In the genomic region with DNA sequence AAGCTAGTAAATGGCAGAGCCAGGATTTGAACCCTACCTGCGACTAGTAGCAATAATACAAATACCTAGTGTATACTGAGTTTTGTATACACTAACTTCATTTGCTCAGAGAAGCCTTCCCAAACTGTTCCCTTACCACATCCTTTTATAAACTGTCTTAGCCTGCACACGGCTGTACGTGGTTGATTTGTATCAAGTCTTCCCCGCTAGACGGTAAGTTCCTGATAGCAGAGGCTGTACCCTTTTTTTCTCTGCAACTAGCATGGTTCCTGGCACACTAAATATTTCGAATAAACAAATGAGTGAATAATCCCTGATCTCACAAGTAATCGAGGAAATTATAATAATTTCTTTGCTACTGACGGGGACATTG, we compare ENCODE assay signal across 1 cellular context.
TF ChIP-seq lines count a peak whose summit lies in the region.

No MANE protein-coding gene starts in this region.

TF ChIP-seq in HepG2, 621 proteins besides CTCF, POLR2A, EP300 and RAD21:
- TF ChIP-seq CC2D1A (CRISPR knock-in tag; IDR thresholded peaks at IDR 0.05) = 0 out of 2 replicates have a peak, but pooled peaks have one; percentile 6
- TF ChIP-seq ARID2 (CRISPR knock-in tag; IDR thresholded peaks at IDR 0.05; ENCODE audit: borderline replicate concordance) = 0 out of 2 replicates have a peak, but pooled peaks have one; percentile 10
- TF ChIP-seq ZNF224 (CRISPR knock-in tag; IDR thresholded peaks at IDR 0.05) = no peak
- no peak for TF ChIP-seq TRIM24 (CRISPR knock-in tag; IDR thresholded peaks at IDR 0.05)
- TF ChIP-seq, protein P1, sequence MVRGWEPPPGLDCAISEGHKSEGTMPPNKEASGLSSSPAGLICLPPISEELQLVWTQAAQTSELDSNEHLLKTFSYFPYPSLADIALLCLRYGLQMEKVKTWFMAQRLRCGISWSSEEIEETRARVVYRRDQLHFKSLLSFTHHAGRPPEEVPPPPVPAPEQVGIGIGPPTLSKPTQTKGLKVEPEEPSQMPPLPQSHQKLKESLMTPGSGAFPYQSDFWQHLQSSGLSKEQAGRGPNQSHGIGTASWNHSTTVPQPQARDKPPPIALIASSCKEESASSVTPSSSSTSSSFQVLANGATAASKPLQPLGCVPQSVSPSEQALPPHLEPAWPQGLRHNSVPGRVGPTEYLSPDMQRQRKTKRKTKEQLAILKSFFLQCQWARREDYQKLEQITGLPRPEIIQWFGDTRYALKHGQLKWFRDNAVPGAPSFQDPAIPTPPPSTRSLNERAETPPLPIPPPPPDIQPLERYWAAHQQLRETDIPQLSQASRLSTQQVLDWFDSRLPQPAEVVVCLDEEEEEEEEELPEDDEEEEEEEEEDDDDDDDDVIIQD (CRISPR knock-in tag; IDR thresholded peaks at IDR 0.05; ENCODE audit: low read depth) = no peak
- TF ChIP-seq KDM5A (IDR thresholded peaks at IDR 0.05; ENCODE audit: borderline replicate concordance, low read length) = peak; percentile 7; the same call in 1 of the 2 replicates
TF ChIP-seq in HepG2: peak in this region for 3.
